8 cellular contexts compared by ENCODE assay signal in genomic region chr17:751269-752001, GRCh38. TPM values are rescaled to one million over a fixed set of nuclear protein-coding genes. Genes with fewer than 3 reads are reported as not detected.
DNase-seq lines count a peak whose midpoint lies in the region; ATAC-seq and TF ChIP-seq lines count a peak whose summit lies in the region.

No MANE protein-coding gene starts in this region.

- H3K4me1 Mint-ChIP-seq in activated naive CD4-positive, alpha-beta T cell treated with anti-CD3 and anti-CD28 coated beads, Interleukin-2, amount 50 U/mL, for 24 hours: peaks cover 39% of the 10 kb centered on the region

- no peaks in the 10 kb centered on the region for H3K9me3 Mint-ChIP-seq in activated naive CD4-positive, alpha-beta T cell treated with anti-CD3 and anti-CD28 coated beads, Interleukin-2, amount 50 U/mL, for 24 hours

- intact Hi-C loops in left cardiac atrium (cut with DNase I): no loop called here

- H3K36me3 Mint-ChIP-seq in activated naive CD4-positive, alpha-beta T cell treated with anti-CD3 and anti-CD28 coated beads, Interleukin-2, amount 50 U/mL, for 24 hours: peaks cover 11% of the 10 kb centered on the region

- DNase-seq in A172 (ENCODE audit: low spot score) (peak; percentile 36), RKO (ENCODE audit: low spot score) (peak; percentile 78), left cardiac atrium (peak; percentile 55), retinal pigment epithelial cell (ENCODE audit: low read depth) (no peak), COLO829 (ENCODE audit: low spot score) (no peak)

- H3K4me3 Mint-ChIP-seq in activated naive CD4-positive, alpha-beta T cell treated with anti-CD3 and anti-CD28 coated beads, Interleukin-2, amount 50 U/mL, for 24 hours: peak overlapping the region; percentile 98

- ATAC-seq in GM18861 (IDR thresholded peaks at IDR 0.05; ENCODE audit: unreplicated experiment) (peak; percentile 23), HG03064 (IDR thresholded peaks at IDR 0.05; ENCODE audit: low read depth, unreplicated experiment) (peak; percentile 36), left cardiac atrium (peak; percentile 24 to 30)

- no peaks in the 10 kb centered on the region for H3K27me3 Mint-ChIP-seq in activated naive CD4-positive, alpha-beta T cell treated with anti-CD3 and anti-CD28 coated beads, Interleukin-2, amount 50 U/mL, for 24 hours

- H3K4me3 ChIP-seq in retinal pigment epithelial cell (ENCODE audit: low read length): peak overlapping the region; percentile 71

- H3K27ac Mint-ChIP-seq in activated naive CD4-positive, alpha-beta T cell treated with anti-CD3 and anti-CD28 coated beads, Interleukin-2, amount 50 U/mL, for 24 hours: peak overlapping the region; percentile 98

- no peak for TF ChIP-seq CTCF in retinal pigment epithelial cell (conservative IDR thresholded peaks at IDR 0.05; ENCODE audit: low read depth, low read length)

RNA-seq across cellular contexts. Expression of gene GEMIN4, which starts 0.6 kb away (rescaled TPM):
- 17.9 and 24.0 TPM in 2 replicates for total RNA-seq in A172 (2014; rRNA removed; shearing (Covaris generic))
- total RNA-seq in left cardiac atrium: 10 to 100 TPM; 11.8 to 15.4 TPM

RNA-seq across cellular contexts. Expression of gene TLCD3A, which starts 19.0 kb away (rescaled TPM):
- 34.9 and 37.7 TPM in 2 replicates for total RNA-seq in A172 (2014; rRNA removed; shearing (Covaris generic))
- total RNA-seq in left cardiac atrium: 1 to 10 TPM; 4.8 to 8.3 TPM

RNA-seq across cellular contexts. Expression of gene GLOD4, which starts 30.6 kb away (rescaled TPM):
- total RNA-seq in A172 (2014; rRNA removed; shearing (Covaris generic)): 128 and 138 TPM in 2 replicates
- total RNA-seq in left cardiac atrium: 10 to 100 TPM; 32.7 to 41.1 TPM

RNA-seq across cellular contexts. Expression of gene MRM3, which starts 30.7 kb away (rescaled TPM):
- total RNA-seq in A172 (2014; rRNA removed; shearing (Covaris generic)): 36.3 and 37.7 TPM in 2 replicates
- 10 to 100 TPM; 14.9 to 17.7 TPM for total RNA-seq in left cardiac atrium

RNA-seq across cellular contexts. Expression of gene VPS53, which starts 36.8 kb away (rescaled TPM):
- total RNA-seq in A172 (2014; rRNA removed; shearing (Covaris generic)): 13.9 and 15.2 TPM in 2 replicates
- 10 to 100 TPM; 39.7 to 61.9 TPM for total RNA-seq in left cardiac atrium

Comparison
In these comparisons a context has a peak if more than half of its experiments do, and no peak if none do; other contexts are left out.
1. DNase-seq: peak in A172 (single experiment), RKO (single experiment) and left cardiac atrium (single experiment); none in retinal pigment epithelial cell (single experiment) and COLO829 (single experiment).
2. Peak in every context shown above with its lines, with median percentiles within 50 percentile points of each other: ATAC-seq.